Comparison of ENCODE assay signal across 10 cellular contexts in the genomic region with DNA sequence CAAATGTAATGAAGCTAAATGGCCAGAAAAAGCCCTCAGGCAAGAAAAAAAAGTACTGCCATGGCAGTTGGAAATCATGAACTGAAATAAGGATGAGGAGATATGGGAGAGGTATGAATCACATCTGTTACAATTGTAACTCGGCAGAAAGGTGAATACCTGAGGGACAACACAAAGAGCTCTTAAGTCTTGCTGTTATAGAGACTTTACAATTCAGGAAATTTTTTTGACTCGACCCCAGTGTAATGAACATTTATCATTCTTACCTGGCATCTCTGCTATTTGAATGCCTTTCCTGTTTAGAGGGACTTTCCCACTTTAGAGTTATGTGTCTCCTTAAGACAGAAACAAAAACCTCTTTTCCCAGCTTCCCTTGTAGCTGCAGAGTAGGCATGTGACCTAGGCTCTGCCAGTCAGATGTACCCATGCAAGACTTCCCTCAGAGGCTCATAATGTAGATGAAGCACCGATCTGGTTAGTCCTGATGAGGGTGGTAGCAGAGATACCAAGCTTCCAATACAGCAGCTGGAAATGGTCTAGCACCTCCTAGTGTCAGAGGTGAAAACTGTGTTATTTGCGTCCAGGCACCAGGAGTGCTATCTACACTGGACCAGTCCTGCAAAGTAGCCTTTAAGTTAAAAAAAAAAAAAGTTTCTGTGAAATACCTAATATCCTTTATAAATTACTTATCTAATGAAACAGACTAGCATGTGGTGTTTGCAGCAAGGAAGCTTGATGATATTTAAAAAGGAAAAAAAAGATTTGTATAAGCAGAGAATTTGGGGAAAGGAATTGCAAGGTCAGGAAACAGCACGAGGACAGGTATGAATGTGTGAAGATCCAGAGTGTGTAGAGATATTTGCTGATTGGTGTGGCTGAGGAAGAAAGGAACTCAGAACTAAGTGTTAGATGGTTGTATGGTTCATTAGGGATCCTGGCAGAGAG.
DNase-seq lines count a peak whose midpoint lies in the region; ATAC-seq and TF ChIP-seq lines count a peak whose summit lies in the region.
"Had no signal": no experiment of that assay in that cellular context is flagged by ENCODE, and none has a peak within 500 bp of the region (broad histone marks: within the 10 kb centered on the region; RNA-seq: fewer than 3 reads in every experiment).

No MANE protein-coding gene starts in this region.

- no peaks in the 10 kb centered on the region for H3K9me3 Mint-ChIP-seq in HFFc6
- H3K9me3 Mint-ChIP-seq in activated T-helper 17 cell treated with anti-CD3 and anti-CD28 coated beads, Interleukin-2, amount 50 U/mL, for 72 hours, result no peaks in the 10 kb centered on the region
- H3K9me3 Mint-ChIP-seq: activated B cell treated with CpG ODN at 0.5 μM for 24 hours had no signal

- no peak overlapping the region for H2BK15ac ChIP-seq in mesendoderm (replicated peaks; ENCODE audit: low read depth)

- H3K4ac ChIP-seq in mesendoderm (ENCODE audit: low read depth, low read length), result no peak overlapping the region

- no peak overlapping the region for H4K8ac ChIP-seq in mesendoderm (ENCODE audit: low read depth, low read length)

- H3K36me3 Mint-ChIP-seq in HFFc6 (ENCODE audit: low read depth), result no peaks in the 10 kb centered on the region
- H3K36me3 Mint-ChIP-seq in activated T-helper 17 cell treated with anti-CD3 and anti-CD28 coated beads, Interleukin-2, amount 50 U/mL, for 72 hours (ENCODE audit: low read depth), result no peaks in the 10 kb centered on the region

- H3K23ac ChIP-seq in mesendoderm (ENCODE audit: low read length), result no peak overlapping the region

- no peak overlapping the region for H2AK5ac ChIP-seq in mesendoderm (ENCODE audit: low read length)

- no CpG with 5 or more reads among the region's 5 CpGs for WGBS in mesendoderm (ENCODE audit: extremely low coverage, insufficient coverage, low lambda C conversion rate)

- peaks cover 23% of the 10 kb centered on the region for H3K4me1 Mint-ChIP-seq in HFFc6 (ENCODE audit: low read depth)
- no peaks in the 10 kb centered on the region for H3K4me1 Mint-ChIP-seq in activated T-helper 17 cell treated with anti-CD3 and anti-CD28 coated beads, Interleukin-2, amount 50 U/mL, for 72 hours

- peak overlapping the region; percentile 66; the same call in 1 of the 2 replicates for H3K4me3 Mint-ChIP-seq in HFFc6
- H3K4me3 Mint-ChIP-seq in activated T-helper 17 cell treated with anti-CD3 and anti-CD28 coated beads, Interleukin-2, amount 50 U/mL, for 72 hours, result no peak overlapping the region
- H3K4me3 Mint-ChIP-seq: activated B cell treated with CpG ODN at 0.5 μM for 24 hours had no signal

- H3K27ac Mint-ChIP-seq in HFFc6, result no peak overlapping the region
- no peak overlapping the region for H3K27ac Mint-ChIP-seq in activated T-helper 17 cell treated with anti-CD3 and anti-CD28 coated beads, Interleukin-2, amount 50 U/mL, for 72 hours
- H3K27ac Mint-ChIP-seq: activated B cell treated with CpG ODN at 0.5 μM for 24 hours had no signal

- H4K5ac ChIP-seq in mesendoderm (ENCODE audit: low read length), result no peak overlapping the region

- H3K18ac ChIP-seq in mesendoderm (ENCODE audit: low read length), result no peak overlapping the region

- no peaks in the 10 kb centered on the region for H3K4me1 ChIP-seq in mesendoderm (ENCODE audit: control insufficient read depth, low read depth, low read length)

- no peak overlapping the region for H3K4me2 ChIP-seq in mesendoderm (ENCODE audit: low read length)

- H3K27ac ChIP-seq in mesendoderm (ENCODE audit: low read depth, low read length), result no peak overlapping the region

- H3K79me1 ChIP-seq in mesendoderm (ENCODE audit: low read length), result no peaks in the 10 kb centered on the region

- peak; percentile 64 for TF ChIP-seq CTCF in HFFc6 (IDR thresholded peaks at IDR 0.05)

- peaks cover 19% of the 10 kb centered on the region for H3K27me3 Mint-ChIP-seq in HFFc6 (ENCODE audit: insufficient read depth)
- peaks cover 11% of the 10 kb centered on the region for H3K27me3 Mint-ChIP-seq in activated T-helper 17 cell treated with anti-CD3 and anti-CD28 coated beads, Interleukin-2, amount 50 U/mL, for 72 hours

- H2BK120ac ChIP-seq in mesendoderm (ENCODE audit: low read depth, low read length), result no peak overlapping the region

- H3K56ac ChIP-seq in mesendoderm (ENCODE audit: low read length), result no peak overlapping the region

- DNase-seq in DMS53 treated with DMSO at 0.1 percent for 48 hours (lab: John Stamatoyannopoulos, UW; ENCODE audit: unreplicated experiment), result peak; percentile 4
- no peak for DNase-seq in HFFc6
- DNase-seq in mesendoderm, result peak; percentile 73
- no peak for DNase-seq in putamen (ENCODE audit: low spot score)
- DNase-seq in GM19240 (ENCODE audit: insufficient read length, low spot score), result no peak
- DNase-seq: activated B cell treated with CpG ODN at 0.5 μM for 24 hours, NCI-H2081 had no signal

- no peaks in the 10 kb centered on the region for H3K79me2 ChIP-seq in mesendoderm (ENCODE audit: control insufficient read depth, insufficient read depth, low read length)

- no peak overlapping the region for H2BK5ac ChIP-seq in mesendoderm (ENCODE audit: low read length)

- H3K9ac ChIP-seq in mesendoderm (ENCODE audit: low read length), result no peak overlapping the region

- H3K36me3 ChIP-seq in mesendoderm (ENCODE audit: control insufficient read depth, insufficient read depth, low read length), result no peaks in the 10 kb centered on the region

- H3K4me3 ChIP-seq in mesendoderm (ENCODE audit: low read length), result no peak overlapping the region

- peak; percentile 44 for ATAC-seq in activated T-helper 17 cell treated with anti-CD3 and anti-CD28 coated beads, Interleukin-2, amount 50 U/mL, for 72 hours (replicated peaks)
- no peak for ATAC-seq in HG03280 (IDR thresholded peaks at IDR 0.05; ENCODE audit: unreplicated experiment)
- ATAC-seq in HG02610 (IDR thresholded peaks at IDR 0.05; ENCODE audit: unreplicated experiment), result no peak

- H3K27me3 ChIP-seq in mesendoderm (ENCODE audit: insufficient read depth, low read length, poor library complexity), result no peaks in the 10 kb centered on the region

Comparison
In these comparisons a context has a peak if more than half of its experiments do, and no peak if none do; other contexts are left out.
1. DNase-seq: peak in DMS53 treated with DMSO at 0.1 percent for 48 hours (single experiment) and mesendoderm (single experiment); none in HFFc6 (single experiment), putamen (single experiment) and GM19240 (single experiment).